22 cellular contexts compared by ENCODE assay signal in genomic region chrX:70494441-70494840, GRCh38. TPM values are rescaled to one million over a fixed set of nuclear protein-coding genes. Genes with fewer than 3 reads are reported as not detected.
A peak's percentile ranks its signal among the peaks of the same experiment; 100 is the strongest.
DNase-seq lines count a peak whose midpoint lies in the region; ATAC-seq and TF ChIP-seq lines count a peak whose summit lies in the region.
"Had no signal": no experiment of that assay in that cellular context is flagged by ENCODE, and none has a peak within 500 bp of the region (broad histone marks: within the 10 kb centered on the region; RNA-seq: fewer than 3 reads in every experiment).

No MANE protein-coding gene starts in this region.

- H2AFZ ChIP-seq in IMR-90 (replicated peaks; ENCODE audit: low read length, poor library complexity): no peak overlapping the region

- H3K18ac ChIP-seq in IMR-90 (ENCODE audit: low read depth, low read length): no peak overlapping the region

- in situ Hi-C loops in IMR-90 (cut with MboI; ENCODE audit: low sequenced_read_pairs): no loop called here
- in situ Hi-C loops in GM13977 (cut with MboI; ENCODE audit: low pct_unique_long_range_greater_than_20kb, low sequenced_read_pairs, unreplicated experiment): no loop called here

- H3K4me3 ChIP-seq in IMR-90 (ENCODE audit: insufficient read depth, low read depth, low read length) (no peak overlapping the region), mucosa of descending colon (no peak overlapping the region)
- H3K4me3 ChIP-seq: skin epidermis, transverse colon had no signal

- H3K4me3 Mint-ChIP-seq in activated CD4-positive, alpha-beta memory T cell treated with anti-CD3 and anti-CD28 coated beads for 36 hours: no peak overlapping the region
- no peak overlapping the region for H3K4me3 Mint-ChIP-seq in activated CD4-positive, alpha-beta memory T cell treated with anti-CD3 and anti-CD28 coated beads, Interleukin-2, amount 10 ng/mL, durations not matched to agents 7 days and 5 days
- no peak overlapping the region for H3K4me3 Mint-ChIP-seq in activated naive CD8-positive, alpha-beta T cell treated with anti-CD3 and anti-CD28 coated beads, Interleukin-2, amount 10 ng/mL, durations not matched to agents 7 days and 5 days
- H3K4me3 Mint-ChIP-seq: CD14-positive monocyte, nephron, T-cell had no signal

- H2AK5ac ChIP-seq in IMR-90 (ENCODE audit: low read depth, low read length): no peak overlapping the region

- no peak overlapping the region for H2BK20ac ChIP-seq in IMR-90 (ENCODE audit: low read depth, low read length)

- no peaks in the 10 kb centered on the region for H4K20me1 ChIP-seq in IMR-90 (ENCODE audit: insufficient read depth, low read length)

- H3K27me3 Mint-ChIP-seq in activated CD4-positive, alpha-beta memory T cell treated with anti-CD3 and anti-CD28 coated beads for 36 hours: no peaks in the 10 kb centered on the region
- H3K27me3 Mint-ChIP-seq in activated CD4-positive, alpha-beta memory T cell treated with anti-CD3 and anti-CD28 coated beads, Interleukin-2, amount 10 ng/mL, durations not matched to agents 7 days and 5 days: no peaks in the 10 kb centered on the region
- no peaks in the 10 kb centered on the region for H3K27me3 Mint-ChIP-seq in activated naive CD8-positive, alpha-beta T cell treated with anti-CD3 and anti-CD28 coated beads, Interleukin-2, amount 10 ng/mL, durations not matched to agents 7 days and 5 days

- no CpG with 5 or more reads among the region's 4 CpGs for WGBS in IMR-90 (ENCODE audit: extremely low coverage in 2 of 2, insufficient read length in 1 of 2), 2 experiments

- peaks cover 26% of the 10 kb centered on the region for H3K36me3 ChIP-seq in IMR-90 (ENCODE audit: control insufficient read depth, insufficient read depth, low read length)
- no peaks in the 10 kb centered on the region for H3K36me3 ChIP-seq in mucosa of descending colon (ENCODE audit: low read depth)
- H3K36me3 ChIP-seq: transverse colon had no signal

- no peak overlapping the region for H3K23ac ChIP-seq in IMR-90 (ENCODE audit: low read depth, low read length)

- H2BK120ac ChIP-seq in IMR-90 (ENCODE audit: low read depth, low read length): no peak overlapping the region

- H3K36me3 Mint-ChIP-seq in activated CD4-positive, alpha-beta memory T cell treated with anti-CD3 and anti-CD28 coated beads for 36 hours: peaks cover 20% of the 10 kb centered on the region
- H3K36me3 Mint-ChIP-seq in activated CD4-positive, alpha-beta memory T cell treated with anti-CD3 and anti-CD28 coated beads, Interleukin-2, amount 10 ng/mL, durations not matched to agents 7 days and 5 days (ENCODE audit: low read depth): peaks cover 64% of the 10 kb centered on the region
- H3K36me3 Mint-ChIP-seq in activated naive CD8-positive, alpha-beta T cell treated with anti-CD3 and anti-CD28 coated beads, Interleukin-2, amount 10 ng/mL, durations not matched to agents 7 days and 5 days: peaks cover 28% of the 10 kb centered on the region
- H3K36me3 Mint-ChIP-seq: CD14-positive monocyte had no signal

- H2BK15ac ChIP-seq in IMR-90 (ENCODE audit: low read depth, low read length): no peak overlapping the region

- H3K9ac ChIP-seq in IMR-90 (ENCODE audit: low read depth, low read length): no peak overlapping the region

- no peak overlapping the region for H3K4me2 ChIP-seq in IMR-90 (ENCODE audit: low read depth, low read length)

- H3K27me3 ChIP-seq in IMR-90 (ENCODE audit: control insufficient read depth, insufficient read depth, low read length): no peaks in the 10 kb centered on the region; the same call in 1 of the 2 replicates
- H3K27me3 ChIP-seq: transverse colon had no signal

- H2BK5ac ChIP-seq in IMR-90 (ENCODE audit: low read depth, low read length, poor library complexity, severe bottlenecking): no peak overlapping the region

- dilution Hi-C loops in IMR-90 (cut with HindIII; ENCODE audit: low sequenced_read_pairs, unreplicated experiment): no loop called here

- no TSS peak for BruUV-seq in IMR-90 (replicated peaks; lab: Mats Ljungman, UMichigan)

- no peak overlapping the region for H4K8ac ChIP-seq in IMR-90 (ENCODE audit: low read depth in 2 of 2, low read length in 2 of 2)

- no peak overlapping the region for H4K5ac ChIP-seq in IMR-90 (ENCODE audit: low read depth, low read length)

- no peaks in the 10 kb centered on the region for H3K9me3 ChIP-seq in IMR-90 (ENCODE audit: control insufficient read depth, insufficient read depth, low read length)
- H3K9me3 ChIP-seq in mucosa of descending colon: no peaks in the 10 kb centered on the region
- H3K9me3 ChIP-seq: transverse colon had no signal

- no peaks in the 10 kb centered on the region; a peak in 1 of 4 replicates for H3K79me1 ChIP-seq in IMR-90 (ENCODE audit: low read depth in 1 of 2, low read length in 2 of 2)

- TF ChIP-seq CTCF in IMR-90 (conservative IDR thresholded peaks at IDR 0.05; ENCODE audit: low read depth, low read length) (no peak), mucosa of descending colon (IDR thresholded peaks at IDR 0.05) (no peak), GM13977 (IDR thresholded peaks at IDR 0.05; ENCODE audit: extremely low read depth, insufficient read depth, missing control alignments) (no peak)

- CTCF ChIA-PET in activated CD4-positive, alpha-beta memory T cell treated with anti-CD3 and anti-CD28 coated beads for 36 hours (lab: Charles Lee): no interaction called here
- CTCF ChIA-PET in activated CD4-positive, alpha-beta memory T cell treated with anti-CD3 and anti-CD28 coated beads, Interleukin-2, amount 10 ng/mL, durations not matched to agents 7 days and 5 days (lab: Charles Lee): no interaction called here
- CTCF ChIA-PET in IMR-90 (lab: Yijun Ruan, JAX): no interaction called here

- no peaks in the 10 kb centered on the region for H3K4me1 ChIP-seq in IMR-90 (ENCODE audit: control insufficient read depth, insufficient read depth, low read length)
- no peaks in the 10 kb centered on the region for H3K4me1 ChIP-seq in mucosa of descending colon (ENCODE audit: low read depth)
- H3K4me1 ChIP-seq: transverse colon had no signal

- H3K27ac ChIP-seq in IMR-90 (ENCODE audit: insufficient read depth, low read length): no peak overlapping the region
- H3K27ac ChIP-seq: skin epidermis, transverse colon, WERI-Rb-1 had no signal

- TF ChIP-seq POLR2A in IMR-90 (IDR thresholded peaks at IDR 0.05; ENCODE audit: low read depth, low read length): no peak

- no peak overlapping the region for H3K56ac ChIP-seq in IMR-90 (ENCODE audit: extremely low read depth, insufficient read depth, low read length)

- H3K4me1 Mint-ChIP-seq in activated CD4-positive, alpha-beta memory T cell treated with anti-CD3 and anti-CD28 coated beads for 36 hours (ENCODE audit: low read depth): peaks cover 8% of the 10 kb centered on the region
- peaks cover 19% of the 10 kb centered on the region for H3K4me1 Mint-ChIP-seq in activated CD4-positive, alpha-beta memory T cell treated with anti-CD3 and anti-CD28 coated beads, Interleukin-2, amount 10 ng/mL, durations not matched to agents 7 days and 5 days
- H3K4me1 Mint-ChIP-seq in activated naive CD8-positive, alpha-beta T cell treated with anti-CD3 and anti-CD28 coated beads, Interleukin-2, amount 10 ng/mL, durations not matched to agents 7 days and 5 days: peaks cover 8% of the 10 kb centered on the region
- H3K4me1 Mint-ChIP-seq: CD14-positive monocyte, nephron had no signal

- H2AK9ac ChIP-seq in IMR-90 (replicated peaks; ENCODE audit: low read depth, low read length, poor library complexity): no peak overlapping the region

- DNase-seq in activated CD4-positive, alpha-beta memory T cell treated with anti-CD3 and anti-CD28 coated beads for 36 hours: peak; percentile 13
- no peak for DNase-seq in activated CD4-positive, alpha-beta memory T cell treated with anti-CD3 and anti-CD28 coated beads, Interleukin-2, amount 10 ng/mL, durations not matched to agents 7 days and 5 days
- DNase-seq in IMR-90 (peak; percentile 20), mucosa of descending colon (no peak), DMS114 treated with DMSO at 0.1 percent for 48 hours (lab: John Stamatoyannopoulos, UW; ENCODE audit: unreplicated experiment) (no peak), GM13977 (ENCODE audit: low spot score) (no peak)
- DNase-seq in activated naive CD8-positive, alpha-beta T cell treated with anti-CD3 and anti-CD28 coated beads, Interleukin-2, amount 10 ng/mL, durations not matched to agents 7 days and 5 days: no peak
- DNase-seq in activated effector memory CD4-positive, alpha-beta T cell treated with anti-CD3 and anti-CD28 coated beads, Interleukin-2, amount 50 U/mL, for 16 hours: no peak
- DNase-seq: ACHN; activated naive CD4-positive, alpha-beta T cell treated with anti-CD3 and anti-CD28 coated beads, Interleukin-2, amount 50 U/mL, for 16 hours; DMS 273 treated with DMSO at 0.1 percent for 48 hours; left cardiac atrium; NCI-H187 treated with DMSO at 0.1 percent for 48 hours; NCI-H446 treated with DMSO at 0.1 percent for 48 hours; posterior cingulate gyrus; T-cell; transverse colon; WERI-Rb-1 had no signal

- no peak overlapping the region for H3K27ac Mint-ChIP-seq in activated CD4-positive, alpha-beta memory T cell treated with anti-CD3 and anti-CD28 coated beads for 36 hours
- H3K27ac Mint-ChIP-seq in activated CD4-positive, alpha-beta memory T cell treated with anti-CD3 and anti-CD28 coated beads, Interleukin-2, amount 10 ng/mL, durations not matched to agents 7 days and 5 days: no peak overlapping the region
- peak overlapping the region; percentile 48 for H3K27ac Mint-ChIP-seq in activated naive CD8-positive, alpha-beta T cell treated with anti-CD3 and anti-CD28 coated beads, Interleukin-2, amount 10 ng/mL, durations not matched to agents 7 days and 5 days
- H3K27ac Mint-ChIP-seq: nephron, T-cell had no signal

- POLR2A ChIA-PET in activated CD4-positive, alpha-beta memory T cell treated with anti-CD3 and anti-CD28 coated beads for 36 hours (lab: Charles Lee): no interaction called here
- POLR2A ChIA-PET in activated CD4-positive, alpha-beta memory T cell treated with anti-CD3 and anti-CD28 coated beads, Interleukin-2, amount 10 ng/mL, durations not matched to agents 7 days and 5 days (lab: Charles Lee): no interaction called here
- POLR2A ChIA-PET in IMR-90 (lab: Charles Lee; ENCODE audit: unreplicated experiment): no interaction called here
- POLR2A ChIA-PET in activated naive CD8-positive, alpha-beta T cell treated with anti-CD3 and anti-CD28 coated beads, Interleukin-2, amount 10 ng/mL, durations not matched to agents 7 days and 5 days (lab: Charles Lee): no interaction called here

- H3K9me1 ChIP-seq in IMR-90 (ENCODE audit: insufficient read depth, low read length): peaks cover 3% of the 10 kb centered on the region; the same call in 1 of the 2 replicates

- TF ChIP-seq RAD21 in IMR-90 (IDR thresholded peaks at IDR 0.05; ENCODE audit: low read length): no peak

- no peak overlapping the region for H3K4ac ChIP-seq in IMR-90 (ENCODE audit: low read depth, low read length)

- no peak overlapping the region for H3K14ac ChIP-seq in IMR-90 (replicated peaks; ENCODE audit: low read depth, low read length)

- no peak for ATAC-seq in IMR-90 (ENCODE audit: low read depth)
- no peak for ATAC-seq in activated naive CD8-positive, alpha-beta T cell treated with anti-CD3 and anti-CD28 coated beads, Interleukin-2, amount 10 ng/mL, durations not matched to agents 7 days and 5 days (ENCODE audit: low read depth)
- ATAC-seq in mucosa of descending colon: peak; percentile 15
- ATAC-seq: Right ventricle myocardium inferior, T-cell had no signal

- no peak overlapping the region for H4K91ac ChIP-seq in IMR-90 (ENCODE audit: insufficient read depth, low read depth, low read length)

- intact Hi-C loops in activated CD4-positive, alpha-beta memory T cell treated with anti-CD3 and anti-CD28 coated beads for 36 hours (cut with micrococcal nuclease): no loop called here
- intact Hi-C loops in IMR-90 (cut with micrococcal nuclease) (no loop called here), mucosa of descending colon (cut with DNase I, micrococcal nuclease) (no loop called here)

- H3K9me3 Mint-ChIP-seq in activated CD4-positive, alpha-beta memory T cell treated with anti-CD3 and anti-CD28 coated beads for 36 hours: no peaks in the 10 kb centered on the region
- no peaks in the 10 kb centered on the region for H3K9me3 Mint-ChIP-seq in activated CD4-positive, alpha-beta memory T cell treated with anti-CD3 and anti-CD28 coated beads, Interleukin-2, amount 10 ng/mL, durations not matched to agents 7 days and 5 days
- H3K9me3 Mint-ChIP-seq in activated naive CD8-positive, alpha-beta T cell treated with anti-CD3 and anti-CD28 coated beads, Interleukin-2, amount 10 ng/mL, durations not matched to agents 7 days and 5 days: no peaks in the 10 kb centered on the region
- H3K9me3 Mint-ChIP-seq: CD14-positive monocyte, T-cell had no signal

RNA-seq across cellular contexts. Expression of gene DLG3, which starts 49.8 kb away (rescaled TPM):
- 10 to 100 TPM; 25.4 to 25.5 TPM for total RNA-seq in activated CD4-positive, alpha-beta memory T cell treated with anti-CD3 and anti-CD28 coated beads for 36 hours
- 10 to 100 TPM; 33.3 to 39.9 TPM for total RNA-seq in activated CD4-positive, alpha-beta memory T cell treated with anti-CD3 and anti-CD28 coated beads, Interleukin-2, amount 10 ng/mL, durations not matched to agents 7 days and 5 days
- total RNA-seq in IMR-90 (2012; rRNA removed) (18.9 and 27.1 TPM in 2 replicates), mucosa of descending colon (10 to 100 TPM; 41.9 to 76.0 (median 72.8) TPM)
- polyA plus RNA-seq in IMR-90 (2012; rRNA removed): 11.0 and 14.2 TPM in 2 replicates
- 3.7 and 8.4 TPM in 2 replicates for polyA plus RNA-seq in IMR-90 (2012; cell fraction: cytosol; rRNA removed)
- polyA plus RNA-seq in IMR-90 (2012; cell fraction: nucleus; rRNA removed; ENCODE audit: low replicate concordance): 4.7 and 19.7 TPM in 2 replicates
- 10 to 100 TPM; 25.4 to 29.0 TPM for total RNA-seq in activated naive CD8-positive, alpha-beta T cell treated with anti-CD3 and anti-CD28 coated beads, Interleukin-2, amount 10 ng/mL, durations not matched to agents 7 days and 5 days

Comparison
In these comparisons a context has a peak if more than half of its experiments do, and no peak if none do; other contexts are left out.
1. DNase-seq: peak in activated CD4-positive, alpha-beta memory T cell treated with anti-CD3 and anti-CD28 coated beads for 36 hours (single experiment) and IMR-90 (single experiment); none in activated CD4-positive, alpha-beta memory T cell treated with anti-CD3 and anti-CD28 coated beads, Interleukin-2, amount 10 ng/mL, durations not matched to agents 7 days and 5 days (single experiment), activated naive CD8-positive, alpha-beta T cell treated with anti-CD3 and anti-CD28 coated beads, Interleukin-2, amount 10 ng/mL, durations not matched to agents 7 days and 5 days (single experiment), mucosa of descending colon (0 of 3), activated effector memory CD4-positive, alpha-beta T cell treated with anti-CD3 and anti-CD28 coated beads, Interleukin-2, amount 50 U/mL, for 16 hours (single experiment), DMS114 treated with DMSO at 0.1 percent for 48 hours (single experiment) and GM13977 (single experiment).